Comparison of ENCODE assay signal across 20 cellular contexts in genomic region chr9:111969061-111969460, GRCh38.
DNase-seq lines count a peak whose midpoint lies in the region; ATAC-seq, FAIRE-seq and TF ChIP-seq lines count a peak whose summit lies in the region.
"Had no signal": no experiment of that assay in that cellular context is flagged by ENCODE, and none has a peak within 500 bp of the region (broad histone marks: within the 10 kb centered on the region; RNA-seq: fewer than 3 reads in every experiment).

No MANE protein-coding gene starts in this region.

- H2BK120ac ChIP-seq in mesenchymal stem cell (ENCODE audit: low read depth, low read length): no peak overlapping the region

- in situ Hi-C loops in GM12878 (cut with MboI): no loop called here

- DNase-seq in EL: peak; percentile 64
- DNase-seq in GM12878 (ENCODE audit: low read depth, low spot score): peak; percentile 66
- DNase-seq in mesenchymal stem cell: peak; percentile 77
- no peak for DNase-seq in GM19238 (ENCODE audit: insufficient read length, low spot score)
- DNase-seq in activated CD8-positive, alpha-beta memory T cell treated with anti-CD3 and anti-CD28 coated beads, Interleukin-2, amount 50 U/mL, for 4 hours: no peak
- DNase-seq: caudate nucleus; GOT3; KG1; natural killer cell; NCI-H1092; NCI-H2081 treated with DMSO at 0.1 percent for 48 hours; NCI-H748 treated with DMSO at 0.1 percent for 48 hours; SK-N-SH; stimulated activated CD8-positive, alpha-beta memory T cell treated with anti-CD3 and anti-CD28 coated beads, Interleukin-4, amount 100 ng/mL, for 48 hours; T1000 had no signal

- no peak overlapping the region for H3K9ac ChIP-seq in GM12878 (ENCODE audit: control insufficient read depth, insufficient read depth, low read length)
- H3K9ac ChIP-seq in mesenchymal stem cell (ENCODE audit: low read length): no peak overlapping the region
- H3K9ac ChIP-seq: SK-N-SH had no signal

- H3K27me3 ChIP-seq in GM12878 (replicated peaks in 1 of 2; ENCODE audit: control insufficient read depth in 2 of 2, insufficient read depth in 2 of 2, low read length in 1 of 2) (no peaks in the 10 kb centered on the region), mesenchymal stem cell (ENCODE audit: control insufficient read depth in 1 of 2, insufficient read depth in 1 of 2, low read length in 2 of 2) (no peaks in the 10 kb centered on the region)
- H3K27me3 ChIP-seq: esophagus muscularis mucosa had no signal

- peak overlapping the region; percentile 80 for H2AK5ac ChIP-seq in mesenchymal stem cell (ENCODE audit: low read length, severe bottlenecking)

- CTCF ChIA-PET in GM12878 (lab: Yijun Ruan, JAX): interaction anchor here (0.6 to 2.5 kb wide), 4 partner anchors 8 to 35 kb away, joined by 3 to 9 read pairs (median 4); no protein-coding TSS in a partner anchor

- H3K4me1 ChIP-seq in GM12878 (ENCODE audit: control insufficient read depth, insufficient read depth, low read length) (peaks cover 25% of the 10 kb centered on the region), mesenchymal stem cell (ENCODE audit: control insufficient read depth, insufficient read depth, low read depth, low read length) (peaks cover 3% of the 10 kb centered on the region)
- H3K4me1 ChIP-seq: esophagus muscularis mucosa had no signal

- H2BK5ac ChIP-seq in mesenchymal stem cell (ENCODE audit: low read depth, low read length, poor library complexity, severe bottlenecking): peak overlapping the region; percentile 82

- no peak overlapping the region for H3K18ac ChIP-seq in mesenchymal stem cell (ENCODE audit: low read depth in 1 of 2, low read length in 2 of 2)

- H2AFZ ChIP-seq in GM12878 (ENCODE audit: control insufficient read depth, low read depth, low read length): no peak overlapping the region
- H2AFZ ChIP-seq in mesenchymal stem cell (ENCODE audit: low read depth, low read length): no peak overlapping the region

- no TSS peak for BruUV-seq in GM12878 (replicated peaks; lab: Mats Ljungman, UMichigan)

- H3K23ac ChIP-seq in mesenchymal stem cell (ENCODE audit: low read length in 2 of 2): no peak overlapping the region

- no peak overlapping the region for H4K91ac ChIP-seq in mesenchymal stem cell (ENCODE audit: low read length)

- H3K14ac ChIP-seq in mesenchymal stem cell (ENCODE audit: low read length in 2 of 2): no peak overlapping the region

- H3K4me2 ChIP-seq in GM12878 (ENCODE audit: control insufficient read depth, insufficient read depth) (no peak overlapping the region), mesenchymal stem cell (ENCODE audit: low read length, poor library complexity, severe bottlenecking) (no peak overlapping the region)
- H3K4me2 ChIP-seq: SK-N-SH had no signal

- TF ChIP-seq RAD21 in GM12878 (IDR thresholded peaks at IDR 0.05; ENCODE audit: insufficient read depth, low read depth, low read length): no peak

- no peaks in the 10 kb centered on the region for H3K79me1 ChIP-seq in mesenchymal stem cell (replicated peaks; ENCODE audit: low read length, poor library complexity, severe bottlenecking)

- intact Hi-C loops in GM12878 (cut with micrococcal nuclease; ENCODE audit: unreplicated experiment): no loop called here

- H3K36me3 ChIP-seq in GM12878 (ENCODE audit: control insufficient read depth in 2 of 2, insufficient read depth in 2 of 2, low read length in 1 of 2): no peaks in the 10 kb centered on the region
- H3K36me3 ChIP-seq in mesenchymal stem cell (ENCODE audit: control insufficient read depth in 1 of 2, insufficient read depth in 2 of 2, low read depth in 1 of 2, low read length in 2 of 2): no peaks in the 10 kb centered on the region
- H3K36me3 ChIP-seq: esophagus muscularis mucosa had no signal

- FAIRE-seq in GM12878 (lab: Jason Lieb, UNC): no peak
- FAIRE-seq: islet of Langerhans had no signal

- ATAC-seq in HG02642 (IDR thresholded peaks at IDR 0.05; ENCODE audit: poor library complexity, unreplicated experiment): peak; percentile 39
- ATAC-seq in GM12878: peak; percentile 65
- ATAC-seq in GM21367 (IDR thresholded peaks at IDR 0.05; ENCODE audit: unreplicated experiment): no peak
- no peak for ATAC-seq in GM18502 (IDR thresholded peaks at IDR 0.05; ENCODE audit: poor library complexity, unreplicated experiment)
- ATAC-seq: natural killer cell had no signal

- POLR2A ChIA-PET in GM12878 (lab: Charles Lee): interaction anchor here (0.7 to 2.1 kb wide), 9 partner anchors 9 to 154 kb away, joined by 3 to 6 read pairs (median 4); no protein-coding TSS in a partner anchor

- no peaks in the 10 kb centered on the region for H3K79me2 ChIP-seq in GM12878 (ENCODE audit: control insufficient read depth, insufficient read depth, low read length)

- no peak overlapping the region for H2BK15ac ChIP-seq in mesenchymal stem cell (ENCODE audit: low read depth, poor library complexity, severe bottlenecking)

- TF ChIP-seq CTCF in GM12878 (IDR thresholded peaks at IDR 0.05 in 2 of 3, conservative IDR thresholded peaks at IDR 0.05 in 1 of 3; ENCODE audit: control insufficient read depth in 2 of 3, extremely low read depth in 1 of 3, insufficient read depth in 1 of 3, low read depth in 3 of 3, low read length in 3 of 3): no peak

- no peak overlapping the region for H3K4me3 ChIP-seq in GM12878
- H3K4me3 ChIP-seq in mesenchymal stem cell (ENCODE audit: insufficient read depth in 1 of 2, low read depth in 1 of 2, low read length in 2 of 2): no peak overlapping the region
- H3K4me3 ChIP-seq: esophagus muscularis mucosa had no signal

- TF ChIP-seq EP300 in GM12878 (IDR thresholded peaks at IDR 0.05; ENCODE audit: borderline replicate concordance in 1 of 2, control insufficient read depth in 1 of 2, low read depth in 2 of 2, low read length in 2 of 2): no peak

- no peaks in the 10 kb centered on the region for H3K9me3 ChIP-seq in GM12878 (replicated peaks; ENCODE audit: control insufficient read depth, insufficient read depth, low read length)
- no peaks in the 10 kb centered on the region for H3K9me3 ChIP-seq in mesenchymal stem cell (ENCODE audit: control insufficient read depth, low read length)
- H3K9me3 ChIP-seq: esophagus muscularis mucosa, SK-N-SH had no signal

- RAD21 ChIA-PET in GM12878 (lab: Charles Lee; ENCODE audit: unreplicated experiment): interaction anchor here (0.7 to 12.2 kb wide), 15 partner anchors 9 to 106 kb away, joined by 3 to 107 read pairs (median 5); partner anchors contain the start of gene UGCG

- no peaks in the 10 kb centered on the region for H4K20me1 ChIP-seq in GM12878 (ENCODE audit: control insufficient read depth, insufficient read depth)

- peak overlapping the region; percentile 56; the same call in 1 of the 2 replicates for H3K27ac ChIP-seq in GM12878 (ENCODE audit: control insufficient read depth, insufficient read depth)
- no peak overlapping the region for H3K27ac ChIP-seq in mesenchymal stem cell (ENCODE audit: low read length, poor library complexity, severe bottlenecking)
- H3K27ac ChIP-seq: esophagus muscularis mucosa had no signal

- WGBS in GM12878 (ENCODE audit: insufficient coverage, insufficient replicate concordance, low lambda C conversion rate, missing lambda C conversion rate): 85% methylated on average over 5 of the region's 5 CpGs
- 94% methylated on average over 5 of the region's 5 CpGs for WGBS in mesenchymal stem cell

- no peak overlapping the region for H4K8ac ChIP-seq in mesenchymal stem cell (ENCODE audit: low read length)

- no peak for TF ChIP-seq POLR2A in GM12878 (IDR thresholded peaks at IDR 0.05; ENCODE audit: low read depth, low read length)

- no peak overlapping the region for H3K4ac ChIP-seq in mesenchymal stem cell (ENCODE audit: low read depth in 1 of 2, low read length in 2 of 2)

- no peak overlapping the region for H2BK12ac ChIP-seq in mesenchymal stem cell (ENCODE audit: low read length in 2 of 2)

- SMC1A ChIA-PET in GM12878 (lab: Charles Lee; ENCODE audit: uncharacterized antibody, unreplicated experiment): interaction anchor here (0.6 to 13.2 kb wide), 22 partner anchors 11 to 106 kb away, joined by 3 to 136 read pairs (median 4); no protein-coding TSS in a partner anchor

TF ChIP-seq in GM12878, 131 proteins besides CTCF, POLR2A, EP300 and RAD21 (continues in another document):
- no peak for TF ChIP-seq FOXK2 (IDR thresholded peaks at IDR 0.05)
- TF ChIP-seq CREB1 (IDR thresholded peaks at IDR 0.05; ENCODE audit: low read depth): 0 out of 2 replicates have a peak, but pooled peaks have one; percentile 20
- peak; percentile 60; the same call in 1 of the 2 replicates for TF ChIP-seq IKZF1 (conservative IDR thresholded peaks at IDR 0.05)
- 0 out of 4 replicates have a peak, but pooled peaks of 1 of the 2 experiments have one; percentile 14 for TF ChIP-seq SRF (IDR thresholded peaks at IDR 0.05; ENCODE audit: low read depth in 2 of 2, low read length in 2 of 2)
- no peak for TF ChIP-seq NBN (IDR thresholded peaks at IDR 0.05)
- TF ChIP-seq SPI1 (IDR thresholded peaks at IDR 0.05; ENCODE audit: borderline replicate concordance, insufficient read depth, low read depth, low read length): no peak
- TF ChIP-seq EED (IDR thresholded peaks at IDR 0.05; ENCODE audit: low read depth): 0 out of 2 replicates have a peak, but pooled peaks have one; percentile 15
- 0 out of 4 replicates have a peak, but pooled peaks of 1 of the 2 experiments have one; percentile 15 for TF ChIP-seq CEBPB (IDR thresholded peaks at IDR 0.05; ENCODE audit: borderline replicate concordance in 1 of 2, low read depth in 2 of 2, low read length in 2 of 2)
- 0 out of 2 replicates have a peak, but pooled peaks have one; percentile 17 for TF ChIP-seq YY1 (IDR thresholded peaks at IDR 0.05; ENCODE audit: low read depth, low read length)
- TF ChIP-seq ATF7 (IDR thresholded peaks at IDR 0.05; ENCODE audit: low read depth): 0 out of 2 replicates have a peak, but pooled peaks have one; percentile 34
- TF ChIP-seq MEF2B (IDR thresholded peaks at IDR 0.05; ENCODE audit: partially characterized antibody, poor library complexity, severe bottlenecking): peak; percentile 78
- TF ChIP-seq BHLHE40 (IDR thresholded peaks at IDR 0.05; ENCODE audit: borderline replicate concordance in 1 of 2, low read depth in 2 of 2, low read length in 1 of 2): peak in 1 of 2 experiments; percentile 33; a peak in 1 of 4 replicates
- peak; percentile 31 for TF ChIP-seq JUNB (IDR thresholded peaks at IDR 0.05)
- TF ChIP-seq GATAD2B (conservative IDR thresholded peaks at IDR 0.05; ENCODE audit: low read depth): no peak
- 0 out of 2 replicates have a peak, but pooled peaks have one; percentile 19 for TF ChIP-seq NFIC (IDR thresholded peaks at IDR 0.05; ENCODE audit: low read depth, low read length)
- TF ChIP-seq MTA2 (IDR thresholded peaks at IDR 0.05; ENCODE audit: low read depth): 0 out of 2 replicates have a peak, but pooled peaks have one; percentile 12
- no peak for TF ChIP-seq FOXM1 (IDR thresholded peaks at IDR 0.05; ENCODE audit: low read depth, low read length)

Comparison
In these comparisons a context has a peak if more than half of its experiments do, and no peak if none do; other contexts are left out.
1. DNase-seq: peak in EL (single experiment), GM12878 (single experiment) and mesenchymal stem cell (single experiment); none in GM19238 (single experiment) and activated CD8-positive, alpha-beta memory T cell treated with anti-CD3 and anti-CD28 coated beads, Interleukin-2, amount 50 U/mL, for 4 hours (single experiment).
2. ATAC-seq: peak in HG02642 (single experiment) and GM12878 (single experiment); none in GM21367 (single experiment) and GM18502 (single experiment).